34 cellular contexts compared by ENCODE assay signal in genomic region chr2:114057638-114058037, GRCh38.
"Had no signal": no experiment of that assay in that cellular context is flagged by ENCODE, and none has a peak within 500 bp of the region (broad histone marks: within the 10 kb centered on the region; RNA-seq: fewer than 3 reads in every experiment).

No MANE protein-coding gene starts in this region.

- H3K9me3 ChIP-seq: MG63 had no signal

- DNase-seq: Karpas-422, Kasumi-1, MG63, MM.1S, MV-4-11, NCI-H1048, NCI-H1092, NCI-H1092 treated with DMSO at 0.1 percent for 48 hours, NCI-H1105, NCI-H1105 treated with DMSO at 0.1 percent for 48 hours, NCI-H1417, NCI-H1417 treated with DMSO at 0.1 percent for 48 hours, NCI-H1436, NCI-H1436 treated with DMSO at 0.1 percent for 48 hours, NCI-H146, NCI-H1694, NCI-H1694 treated with DMSO at 0.1 percent for 48 hours, NCI-H187, NCI-H187 treated with DMSO at 0.1 percent for 48 hours, NCI-H1930, NCI-H2029, NCI-H2029 treated with DMSO at 0.1 percent for 48 hours, NCI-H2081, NCI-H2081 treated with DMSO at 0.1 percent for 48 hours, NCI-H2107, NCI-H2171, NCI-H2171 treated with DMSO at 0.1 percent for 48 hours, NCI-H2227 treated with DMSO at 0.1 percent for 48 hours, NCI-H226, NCI-H345, NCI-H446, NCI-H446 treated with DMSO at 0.1 percent for 48 hours, NCI-H510A had no signal

- H3K4me3 ChIP-seq: MG63 had no signal

- H3K27ac ChIP-seq: KMS-11 had no signal

- H3K36me3 ChIP-seq: MG63 had no signal
